Comparison of ENCODE assay signal across 12 cellular contexts in genomic region chr2:47086054-47086471, GRCh38.
DNase-seq lines count a peak whose midpoint lies in the region; ATAC-seq and TF ChIP-seq lines count a peak whose summit lies in the region.
"Had no signal": no experiment of that assay in that cellular context is flagged by ENCODE, and none has a peak within 500 bp of the region (broad histone marks: within the 10 kb centered on the region; RNA-seq: fewer than 3 reads in every experiment).

No MANE protein-coding gene starts in this region.

- no peaks in the 10 kb centered on the region for H3K36me3 ChIP-seq in thymus (ENCODE audit: control insufficient read depth, insufficient read depth)

- peak overlapping the region; percentile 62 for H3K27ac ChIP-seq in thymus (ENCODE audit: low read depth)

- H3K27me3 Mint-ChIP-seq in activated T-cell treated with anti-CD3 and anti-CD28 coated beads, Interleukin-2, amount 50 U/mL, for 24 hours, result no peaks in the 10 kb centered on the region
- no peaks in the 10 kb centered on the region for H3K27me3 Mint-ChIP-seq in dendritic cell treated with granulocyte-macrophage colony-stimulating factor and Interleukin-4, amounts not matched to agents 40 ng/mL and 50 ng/mL, for 4 days
- no peaks in the 10 kb centered on the region for H3K27me3 Mint-ChIP-seq in mesothelial cell of epicardium (ENCODE audit: low read depth)
- H3K27me3 Mint-ChIP-seq in activated CD8-positive, alpha-beta T cell treated with anti-CD3 and anti-CD28 coated beads for 36 hours, result no peaks in the 10 kb centered on the region

- H3K4me3 Mint-ChIP-seq in activated T-cell treated with anti-CD3 and anti-CD28 coated beads, Interleukin-2, amount 50 U/mL, for 24 hours, result peak overlapping the region; percentile 79
- peak overlapping the region; percentile 52 for H3K4me3 Mint-ChIP-seq in dendritic cell treated with granulocyte-macrophage colony-stimulating factor and Interleukin-4, amounts not matched to agents 40 ng/mL and 50 ng/mL, for 4 days
- no peak overlapping the region for H3K4me3 Mint-ChIP-seq in mesothelial cell of epicardium
- H3K4me3 Mint-ChIP-seq in activated CD8-positive, alpha-beta T cell treated with anti-CD3 and anti-CD28 coated beads for 36 hours, result no peak overlapping the region

- WGBS in thymus, result 41% methylated on average over 9 of the region's 9 CpGs

- TF ChIP-seq CTCF in mesothelial cell of epicardium (IDR thresholded peaks at IDR 0.05; ENCODE audit: unreplicated experiment), result no peak
- no peak for TF ChIP-seq CTCF in activated CD8-positive, alpha-beta T cell treated with anti-CD3 and anti-CD28 coated beads for 36 hours (IDR thresholded peaks at IDR 0.05)

- H3K4me1 Mint-ChIP-seq in activated T-cell treated with anti-CD3 and anti-CD28 coated beads, Interleukin-2, amount 50 U/mL, for 24 hours (ENCODE audit: low read depth), result peaks cover 14% of the 10 kb centered on the region
- H3K4me1 Mint-ChIP-seq in dendritic cell treated with granulocyte-macrophage colony-stimulating factor and Interleukin-4, amounts not matched to agents 40 ng/mL and 50 ng/mL, for 4 days (ENCODE audit: low read depth), result peaks cover 71% of the 10 kb centered on the region
- peaks cover 50% of the 10 kb centered on the region for H3K4me1 Mint-ChIP-seq in mesothelial cell of epicardium
- H3K4me1 Mint-ChIP-seq in activated CD8-positive, alpha-beta T cell treated with anti-CD3 and anti-CD28 coated beads for 36 hours (ENCODE audit: low read depth), result no peaks in the 10 kb centered on the region

- no peaks in the 10 kb centered on the region for H3K36me3 Mint-ChIP-seq in activated T-cell treated with anti-CD3 and anti-CD28 coated beads, Interleukin-2, amount 50 U/mL, for 24 hours (ENCODE audit: low read depth)
- no peaks in the 10 kb centered on the region for H3K36me3 Mint-ChIP-seq in dendritic cell treated with granulocyte-macrophage colony-stimulating factor and Interleukin-4, amounts not matched to agents 40 ng/mL and 50 ng/mL, for 4 days (ENCODE audit: low read depth)
- H3K36me3 Mint-ChIP-seq in mesothelial cell of epicardium, result no peaks in the 10 kb centered on the region
- H3K36me3 Mint-ChIP-seq in activated CD8-positive, alpha-beta T cell treated with anti-CD3 and anti-CD28 coated beads for 36 hours (ENCODE audit: low read depth), result no peaks in the 10 kb centered on the region

- H3K27me3 ChIP-seq in thymus (ENCODE audit: control insufficient read depth, insufficient read depth), result no peaks in the 10 kb centered on the region

- peak overlapping the region; percentile 87 for H3K27ac Mint-ChIP-seq in activated T-cell treated with anti-CD3 and anti-CD28 coated beads, Interleukin-2, amount 50 U/mL, for 24 hours
- H3K27ac Mint-ChIP-seq in dendritic cell treated with granulocyte-macrophage colony-stimulating factor and Interleukin-4, amounts not matched to agents 40 ng/mL and 50 ng/mL, for 4 days, result peak overlapping the region; percentile 87
- peak overlapping the region; percentile 39 for H3K27ac Mint-ChIP-seq in mesothelial cell of epicardium
- H3K27ac Mint-ChIP-seq in activated CD8-positive, alpha-beta T cell treated with anti-CD3 and anti-CD28 coated beads for 36 hours, result no peak overlapping the region

- H3K9me3 Mint-ChIP-seq in activated T-cell treated with anti-CD3 and anti-CD28 coated beads, Interleukin-2, amount 50 U/mL, for 24 hours, result no peaks in the 10 kb centered on the region
- no peaks in the 10 kb centered on the region for H3K9me3 Mint-ChIP-seq in dendritic cell treated with granulocyte-macrophage colony-stimulating factor and Interleukin-4, amounts not matched to agents 40 ng/mL and 50 ng/mL, for 4 days
- H3K9me3 Mint-ChIP-seq in mesothelial cell of epicardium, result no peaks in the 10 kb centered on the region
- H3K9me3 Mint-ChIP-seq in activated CD8-positive, alpha-beta T cell treated with anti-CD3 and anti-CD28 coated beads for 36 hours, result no peaks in the 10 kb centered on the region

- CTCF ChIA-PET in activated CD8-positive, alpha-beta T cell treated with anti-CD3 and anti-CD28 coated beads for 36 hours (lab: Charles Lee), result interaction anchor here (1.2 kb wide), 1 partner anchor 237 kb away, joined by 3 read pairs; no protein-coding TSS in a partner anchor

- no peak for ATAC-seq in activated CD8-positive, alpha-beta T cell treated with anti-CD3 and anti-CD28 coated beads for 36 hours
- ATAC-seq: A549 had no signal

- POLR2A ChIA-PET in activated CD8-positive, alpha-beta T cell treated with anti-CD3 and anti-CD28 coated beads for 36 hours (lab: Charles Lee), result no interaction called here

- intact Hi-C loops in dendritic cell treated with granulocyte-macrophage colony-stimulating factor and Interleukin-4, amounts not matched to agents 40 ng/mL and 50 ng/mL, for 4 days (cut with micrococcal nuclease), result no loop called here
- intact Hi-C loops in activated CD8-positive, alpha-beta T cell treated with anti-CD3 and anti-CD28 coated beads for 36 hours (cut with micrococcal nuclease), result no loop called here

- peaks cover 1% of the 10 kb centered on the region for H3K9me3 ChIP-seq in thymus (ENCODE audit: control insufficient read depth)
- H3K9me3 ChIP-seq: A549 had no signal

- peaks cover 16% of the 10 kb centered on the region for H3K4me1 ChIP-seq in thymus (ENCODE audit: control insufficient read depth, insufficient read depth, low read length)

- DNase-seq in activated T-cell treated with anti-CD3 and anti-CD28 coated beads, Interleukin-2, amount 50 U/mL, for 24 hours, result no peak
- DNase-seq in activated T-cell treated with anti-CD3 and anti-CD28 coated beads for 4 hours (no peak), mesothelial cell of epicardium (ENCODE audit: low spot score in 2 of 2, unreplicated experiment in 2 of 2) (no peak), NCI-H2081 (lab: John Stamatoyannopoulos, UW) (no peak), NCI-H1048 (lab: John Stamatoyannopoulos, UW) (no peak)
- DNase-seq in activated CD8-positive, alpha-beta T cell treated with anti-CD3 and anti-CD28 coated beads for 36 hours, result no peak
- DNase-seq: foreskin fibroblast, NCI-H2081 treated with DMSO at 0.1 percent for 48 hours had no signal

- peak overlapping the region; percentile 36 for H3K4me3 ChIP-seq in thymus (ENCODE audit: low read length)
- H3K4me3 ChIP-seq: A549, lung had no signal

Comparison
In these comparisons a context has a peak if more than half of its experiments do, and no peak if none do; other contexts are left out.
1. H3K4me3 Mint-ChIP-seq: peak in activated T-cell treated with anti-CD3 and anti-CD28 coated beads, Interleukin-2, amount 50 U/mL, for 24 hours (single experiment) and dendritic cell treated with granulocyte-macrophage colony-stimulating factor and Interleukin-4, amounts not matched to agents 40 ng/mL and 50 ng/mL, for 4 days (single experiment); none in mesothelial cell of epicardium (single experiment) and activated CD8-positive, alpha-beta T cell treated with anti-CD3 and anti-CD28 coated beads for 36 hours (single experiment).